In the genomic region with DNA sequence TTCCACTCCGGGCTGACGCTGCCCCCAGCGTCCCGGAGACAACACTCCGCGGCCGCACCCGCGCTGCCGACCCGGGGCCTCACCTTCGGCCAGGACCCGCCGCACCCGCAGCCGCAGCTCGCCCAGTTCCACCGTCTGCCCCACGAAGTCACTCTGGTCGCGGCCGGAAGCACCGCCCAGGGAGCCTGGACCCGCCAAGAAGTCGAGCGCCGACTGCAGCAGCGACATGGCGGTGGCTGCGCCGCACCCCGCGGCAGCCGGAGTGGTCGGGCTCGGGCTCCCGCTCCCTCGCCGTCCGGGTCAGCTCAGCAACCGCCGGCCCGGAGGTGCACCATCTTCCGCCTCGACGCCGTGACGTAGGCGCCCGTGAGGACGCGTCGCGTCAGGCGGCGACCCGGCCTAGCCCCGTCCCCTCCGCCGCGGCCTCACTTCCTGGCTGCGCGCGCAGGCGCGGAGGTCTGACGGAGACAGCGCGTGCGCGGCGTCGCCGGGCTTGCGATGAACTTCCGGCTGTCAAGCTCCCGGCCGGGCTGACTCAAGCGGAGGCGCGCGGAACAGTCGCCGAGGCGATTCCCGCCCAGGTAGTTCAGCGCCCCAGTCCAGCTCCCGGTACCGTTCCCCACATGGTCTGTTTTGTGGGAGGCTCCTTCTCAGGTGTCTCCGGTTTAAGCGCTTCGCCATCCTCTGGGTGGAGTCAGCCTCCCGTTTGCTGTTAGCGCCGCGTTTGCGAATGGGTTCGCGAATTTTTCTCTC, we compare ENCODE assay signal across 1 cellular context.
TF ChIP-seq lines count a peak whose summit lies in the region.

A gene (minus strand): TSS at position 357 of the 753 bp plus-strand sequence. CDS start 129 bp downstream, at position 228.
A gene with protein sequence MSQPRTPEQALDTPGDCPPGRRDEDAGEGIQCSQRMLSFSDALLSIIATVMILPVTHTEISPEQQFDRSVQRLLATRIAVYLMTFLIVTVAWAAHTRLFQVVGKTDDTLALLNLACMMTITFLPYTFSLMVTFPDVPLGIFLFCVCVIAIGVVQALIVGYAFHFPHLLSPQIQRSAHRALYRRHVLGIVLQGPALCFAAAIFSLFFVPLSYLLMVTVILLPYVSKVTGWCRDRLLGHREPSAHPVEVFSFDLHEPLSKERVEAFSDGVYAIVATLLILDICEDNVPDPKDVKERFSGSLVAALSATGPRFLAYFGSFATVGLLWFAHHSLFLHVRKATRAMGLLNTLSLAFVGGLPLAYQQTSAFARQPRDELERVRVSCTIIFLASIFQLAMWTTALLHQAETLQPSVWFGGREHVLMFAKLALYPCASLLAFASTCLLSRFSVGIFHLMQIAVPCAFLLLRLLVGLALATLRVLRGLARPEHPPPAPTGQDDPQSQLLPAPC (plus strand): TSS at position 501 of the 753 bp plus-strand sequence. CDS start 15,280 bp downstream, outside the sequence.

TF ChIP-seq in K562, 482 proteins besides CTCF, POLR2A, EP300 and RAD21 (continued from another document and continues in another):
- TF ChIP-seq WHSC1 (IDR thresholded peaks at IDR 0.05; ENCODE audit: low read length) (no peak), KLF6 (CRISPR knock-in tag; IDR thresholded peaks at IDR 0.05; ENCODE audit: borderline replicate concordance) (no peak), STAT5A (IDR thresholded peaks at IDR 0.05; ENCODE audit: borderline replicate concordance, low read length) (no peak), CHD2 (IDR thresholded peaks at IDR 0.05; ENCODE audit: low read depth, low read length) (no peak), RBM14 (IDR thresholded peaks at IDR 0.05; ENCODE audit: borderline replicate concordance, insufficient read depth, low read depth, low read length) (no peak), NEUROD1 (IDR thresholded peaks at IDR 0.05; ENCODE audit: borderline replicate concordance, low read depth, low read length, partially characterized antibody) (peak; percentile 18), NCOA2 (IDR thresholded peaks at IDR 0.05; ENCODE audit: partially characterized antibody in 2 of 2) (no peak), ZNF23 (CRISPR knock-in tag; IDR thresholded peaks at IDR 0.05) (no peak), ARID2 (IDR thresholded peaks at IDR 0.05) (no peak), POLR2B (IDR thresholded peaks at IDR 0.05; ENCODE audit: low read depth, partially characterized antibody) (no peak), RFX5 (IDR thresholded peaks at IDR 0.05; ENCODE audit: low read depth, low read length) (no peak), MEIS2 (IDR thresholded peaks at IDR 0.05; ENCODE audit: partially characterized antibody) (peak; percentile 96), MTA1 (IDR thresholded peaks at IDR 0.05; ENCODE audit: borderline replicate concordance) (peak; percentile 94), HNRNPUL1 (IDR thresholded peaks at IDR 0.05; ENCODE audit: low read length) (no peak), ILK (tag; IDR thresholded peaks at IDR 0.05; ENCODE audit: borderline replicate concordance, low read depth) (no peak), HIVEP1 (CRISPR knock-in tag; IDR thresholded peaks at IDR 0.05) (no peak), ZNF79 (CRISPR knock-in tag; IDR thresholded peaks at IDR 0.05; ENCODE audit: low read depth) (no peak), COPS2 (conservative IDR thresholded peaks at IDR 0.05) (no peak), PCBP1 (IDR thresholded peaks at IDR 0.05; ENCODE audit: low read depth, low read length, poor library complexity, severe bottlenecking) (peak; percentile 65), ETV5 (CRISPR knock-in tag; IDR thresholded peaks at IDR 0.05; ENCODE audit: low read depth) (0 out of 2 replicates have a peak, but pooled peaks have one; percentile 23), PURB (CRISPR knock-in tag; IDR thresholded peaks at IDR 0.05; ENCODE audit: low read depth) (no peak), ZBTB17 (CRISPR knock-in tag; IDR thresholded peaks at IDR 0.05) (no peak; the same call in 1 of the 2 replicates), HLTF (IDR thresholded peaks at IDR 0.05) (peak; percentile 44; the same call in 1 of the 2 replicates), KAT8 (IDR thresholded peaks at IDR 0.05; ENCODE audit: low read depth) (no peak)
- TF ChIP-seq, protein P1, sequence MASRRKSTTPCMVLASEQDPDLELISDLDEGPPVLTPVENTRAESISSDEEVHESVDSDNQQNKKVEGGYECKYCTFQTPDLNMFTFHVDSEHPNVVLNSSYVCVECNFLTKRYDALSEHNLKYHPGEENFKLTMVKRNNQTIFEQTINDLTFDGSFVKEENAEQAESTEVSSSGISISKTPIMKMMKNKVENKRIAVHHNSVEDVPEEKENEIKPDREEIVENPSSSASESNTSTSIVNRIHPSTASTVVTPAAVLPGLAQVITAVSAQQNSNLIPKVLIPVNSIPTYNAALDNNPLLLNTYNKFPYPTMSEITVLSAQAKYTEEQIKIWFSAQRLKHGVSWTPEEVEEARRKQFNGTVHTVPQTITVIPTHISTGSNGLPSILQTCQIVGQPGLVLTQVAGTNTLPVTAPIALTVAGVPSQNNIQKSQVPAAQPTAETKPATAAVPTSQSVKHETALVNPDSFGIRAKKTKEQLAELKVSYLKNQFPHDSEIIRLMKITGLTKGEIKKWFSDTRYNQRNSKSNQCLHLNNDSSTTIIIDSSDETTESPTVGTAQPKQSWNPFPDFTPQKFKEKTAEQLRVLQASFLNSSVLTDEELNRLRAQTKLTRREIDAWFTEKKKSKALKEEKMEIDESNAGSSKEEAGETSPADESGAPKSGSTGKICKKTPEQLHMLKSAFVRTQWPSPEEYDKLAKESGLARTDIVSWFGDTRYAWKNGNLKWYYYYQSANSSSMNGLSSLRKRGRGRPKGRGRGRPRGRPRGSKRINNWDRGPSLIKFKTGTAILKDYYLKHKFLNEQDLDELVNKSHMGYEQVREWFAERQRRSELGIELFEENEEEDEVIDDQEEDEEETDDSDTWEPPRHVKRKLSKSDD (conservative IDR thresholded peaks at IDR 0.05; ENCODE audit: low read length), result no peak
- TF ChIP-seq, protein P2, sequence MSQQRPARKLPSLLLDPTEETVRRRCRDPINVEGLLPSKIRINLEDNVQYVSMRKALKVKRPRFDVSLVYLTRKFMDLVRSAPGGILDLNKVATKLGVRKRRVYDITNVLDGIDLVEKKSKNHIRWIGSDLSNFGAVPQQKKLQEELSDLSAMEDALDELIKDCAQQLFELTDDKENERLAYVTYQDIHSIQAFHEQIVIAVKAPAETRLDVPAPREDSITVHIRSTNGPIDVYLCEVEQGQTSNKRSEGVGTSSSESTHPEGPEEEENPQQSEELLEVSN (IDR thresholded peaks at IDR 0.05; ENCODE audit: borderline replicate concordance in 1 of 2, extremely low read depth in 1 of 2, insufficient read depth in 1 of 2, insufficient read length in 1 of 2, low read depth in 1 of 2, low read length in 1 of 2, poor library complexity in 1 of 2, severe bottlenecking in 1 of 2), result peak; percentile 84 to 92
- TF ChIP-seq, protein P3, sequence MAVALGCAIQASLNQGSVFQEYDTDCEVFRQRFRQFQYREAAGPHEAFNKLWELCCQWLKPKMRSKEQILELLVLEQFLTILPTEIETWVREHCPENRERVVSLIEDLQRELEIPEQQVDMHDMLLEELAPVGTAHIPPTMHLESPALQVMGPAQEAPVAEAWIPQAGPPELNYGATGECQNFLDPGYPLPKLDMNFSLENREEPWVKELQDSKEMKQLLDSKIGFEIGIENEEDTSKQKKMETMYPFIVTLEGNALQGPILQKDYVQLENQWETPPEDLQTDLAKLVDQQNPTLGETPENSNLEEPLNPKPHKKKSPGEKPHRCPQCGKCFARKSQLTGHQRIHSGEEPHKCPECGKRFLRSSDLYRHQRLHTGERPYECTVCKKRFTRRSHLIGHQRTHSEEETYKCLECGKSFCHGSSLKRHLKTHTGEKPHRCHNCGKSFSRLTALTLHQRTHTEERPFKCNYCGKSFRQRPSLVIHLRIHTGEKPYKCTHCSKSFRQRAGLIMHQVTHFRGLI (CRISPR knock-in tag; IDR thresholded peaks at IDR 0.05), result no peak
- TF ChIP-seq, protein P4, sequence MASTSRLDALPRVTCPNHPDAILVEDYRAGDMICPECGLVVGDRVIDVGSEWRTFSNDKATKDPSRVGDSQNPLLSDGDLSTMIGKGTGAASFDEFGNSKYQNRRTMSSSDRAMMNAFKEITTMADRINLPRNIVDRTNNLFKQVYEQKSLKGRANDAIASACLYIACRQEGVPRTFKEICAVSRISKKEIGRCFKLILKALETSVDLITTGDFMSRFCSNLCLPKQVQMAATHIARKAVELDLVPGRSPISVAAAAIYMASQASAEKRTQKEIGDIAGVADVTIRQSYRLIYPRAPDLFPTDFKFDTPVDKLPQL (IDR thresholded peaks at IDR 0.05; ENCODE audit: extremely low read depth, insufficient read length), result no peak
- TF ChIP-seq, protein P5, sequence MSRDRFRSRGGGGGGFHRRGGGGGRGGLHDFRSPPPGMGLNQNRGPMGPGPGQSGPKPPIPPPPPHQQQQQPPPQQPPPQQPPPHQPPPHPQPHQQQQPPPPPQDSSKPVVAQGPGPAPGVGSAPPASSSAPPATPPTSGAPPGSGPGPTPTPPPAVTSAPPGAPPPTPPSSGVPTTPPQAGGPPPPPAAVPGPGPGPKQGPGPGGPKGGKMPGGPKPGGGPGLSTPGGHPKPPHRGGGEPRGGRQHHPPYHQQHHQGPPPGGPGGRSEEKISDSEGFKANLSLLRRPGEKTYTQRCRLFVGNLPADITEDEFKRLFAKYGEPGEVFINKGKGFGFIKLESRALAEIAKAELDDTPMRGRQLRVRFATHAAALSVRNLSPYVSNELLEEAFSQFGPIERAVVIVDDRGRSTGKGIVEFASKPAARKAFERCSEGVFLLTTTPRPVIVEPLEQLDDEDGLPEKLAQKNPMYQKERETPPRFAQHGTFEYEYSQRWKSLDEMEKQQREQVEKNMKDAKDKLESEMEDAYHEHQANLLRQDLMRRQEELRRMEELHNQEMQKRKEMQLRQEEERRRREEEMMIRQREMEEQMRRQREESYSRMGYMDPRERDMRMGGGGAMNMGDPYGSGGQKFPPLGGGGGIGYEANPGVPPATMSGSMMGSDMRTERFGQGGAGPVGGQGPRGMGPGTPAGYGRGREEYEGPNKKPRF (IDR thresholded peaks at IDR 0.05; ENCODE audit: low read depth, low read length), result no peak
- TF ChIP-seq, protein P6, sequence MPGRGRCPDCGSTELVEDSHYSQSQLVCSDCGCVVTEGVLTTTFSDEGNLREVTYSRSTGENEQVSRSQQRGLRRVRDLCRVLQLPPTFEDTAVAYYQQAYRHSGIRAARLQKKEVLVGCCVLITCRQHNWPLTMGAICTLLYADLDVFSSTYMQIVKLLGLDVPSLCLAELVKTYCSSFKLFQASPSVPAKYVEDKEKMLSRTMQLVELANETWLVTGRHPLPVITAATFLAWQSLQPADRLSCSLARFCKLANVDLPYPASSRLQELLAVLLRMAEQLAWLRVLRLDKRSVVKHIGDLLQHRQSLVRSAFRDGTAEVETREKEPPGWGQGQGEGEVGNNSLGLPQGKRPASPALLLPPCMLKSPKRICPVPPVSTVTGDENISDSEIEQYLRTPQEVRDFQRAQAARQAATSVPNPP (IDR thresholded peaks at IDR 0.05; ENCODE audit: borderline replicate concordance, insufficient read depth, insufficient read length), result no peak
- TF ChIP-seq, protein P7, sequence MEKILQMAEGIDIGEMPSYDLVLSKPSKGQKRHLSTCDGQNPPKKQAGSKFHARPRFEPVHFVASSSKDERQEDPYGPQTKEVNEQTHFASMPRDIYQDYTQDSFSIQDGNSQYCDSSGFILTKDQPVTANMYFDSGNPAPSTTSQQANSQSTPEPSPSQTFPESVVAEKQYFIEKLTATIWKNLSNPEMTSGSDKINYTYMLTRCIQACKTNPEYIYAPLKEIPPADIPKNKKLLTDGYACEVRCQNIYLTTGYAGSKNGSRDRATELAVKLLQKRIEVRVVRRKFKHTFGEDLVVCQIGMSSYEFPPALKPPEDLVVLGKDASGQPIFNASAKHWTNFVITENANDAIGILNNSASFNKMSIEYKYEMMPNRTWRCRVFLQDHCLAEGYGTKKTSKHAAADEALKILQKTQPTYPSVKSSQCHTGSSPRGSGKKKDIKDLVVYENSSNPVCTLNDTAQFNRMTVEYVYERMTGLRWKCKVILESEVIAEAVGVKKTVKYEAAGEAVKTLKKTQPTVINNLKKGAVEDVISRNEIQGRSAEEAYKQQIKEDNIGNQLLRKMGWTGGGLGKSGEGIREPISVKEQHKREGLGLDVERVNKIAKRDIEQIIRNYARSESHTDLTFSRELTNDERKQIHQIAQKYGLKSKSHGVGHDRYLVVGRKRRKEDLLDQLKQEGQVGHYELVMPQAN (IDR thresholded peaks at IDR 0.05; ENCODE audit: borderline replicate concordance), result peak; percentile 91
- TF ChIP-seq, protein P8, sequence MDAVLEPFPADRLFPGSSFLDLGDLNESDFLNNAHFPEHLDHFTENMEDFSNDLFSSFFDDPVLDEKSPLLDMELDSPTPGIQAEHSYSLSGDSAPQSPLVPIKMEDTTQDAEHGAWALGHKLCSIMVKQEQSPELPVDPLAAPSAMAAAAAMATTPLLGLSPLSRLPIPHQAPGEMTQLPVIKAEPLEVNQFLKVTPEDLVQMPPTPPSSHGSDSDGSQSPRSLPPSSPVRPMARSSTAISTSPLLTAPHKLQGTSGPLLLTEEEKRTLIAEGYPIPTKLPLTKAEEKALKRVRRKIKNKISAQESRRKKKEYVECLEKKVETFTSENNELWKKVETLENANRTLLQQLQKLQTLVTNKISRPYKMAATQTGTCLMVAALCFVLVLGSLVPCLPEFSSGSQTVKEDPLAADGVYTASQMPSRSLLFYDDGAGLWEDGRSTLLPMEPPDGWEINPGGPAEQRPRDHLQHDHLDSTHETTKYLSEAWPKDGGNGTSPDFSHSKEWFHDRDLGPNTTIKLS (IDR thresholded peaks at IDR 0.05; ENCODE audit: borderline replicate concordance, low read depth), result peak; percentile 74; the same call in 1 of the 2 replicates
- TF ChIP-seq, protein P9, sequence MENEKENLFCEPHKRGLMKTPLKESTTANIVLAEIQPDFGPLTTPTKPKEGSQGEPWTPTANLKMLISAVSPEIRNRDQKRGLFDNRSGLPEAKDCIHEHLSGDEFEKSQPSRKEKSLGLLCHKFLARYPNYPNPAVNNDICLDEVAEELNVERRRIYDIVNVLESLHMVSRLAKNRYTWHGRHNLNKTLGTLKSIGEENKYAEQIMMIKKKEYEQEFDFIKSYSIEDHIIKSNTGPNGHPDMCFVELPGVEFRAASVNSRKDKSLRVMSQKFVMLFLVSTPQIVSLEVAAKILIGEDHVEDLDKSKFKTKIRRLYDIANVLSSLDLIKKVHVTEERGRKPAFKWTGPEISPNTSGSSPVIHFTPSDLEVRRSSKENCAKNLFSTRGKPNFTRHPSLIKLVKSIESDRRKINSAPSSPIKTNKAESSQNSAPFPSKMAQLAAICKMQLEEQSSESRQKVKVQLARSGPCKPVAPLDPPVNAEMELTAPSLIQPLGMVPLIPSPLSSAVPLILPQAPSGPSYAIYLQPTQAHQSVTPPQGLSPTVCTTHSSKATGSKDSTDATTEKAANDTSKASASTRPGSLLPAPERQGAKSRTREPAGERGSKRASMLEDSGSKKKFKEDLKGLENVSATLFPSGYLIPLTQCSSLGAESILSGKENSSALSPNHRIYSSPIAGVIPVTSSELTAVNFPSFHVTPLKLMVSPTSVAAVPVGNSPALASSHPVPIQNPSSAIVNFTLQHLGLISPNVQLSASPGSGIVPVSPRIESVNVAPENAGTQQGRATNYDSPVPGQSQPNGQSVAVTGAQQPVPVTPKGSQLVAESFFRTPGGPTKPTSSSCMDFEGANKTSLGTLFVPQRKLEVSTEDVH (IDR thresholded peaks at IDR 0.05; ENCODE audit: low read depth, partially characterized antibody), result peak; percentile 73
